In the genomic region with DNA sequence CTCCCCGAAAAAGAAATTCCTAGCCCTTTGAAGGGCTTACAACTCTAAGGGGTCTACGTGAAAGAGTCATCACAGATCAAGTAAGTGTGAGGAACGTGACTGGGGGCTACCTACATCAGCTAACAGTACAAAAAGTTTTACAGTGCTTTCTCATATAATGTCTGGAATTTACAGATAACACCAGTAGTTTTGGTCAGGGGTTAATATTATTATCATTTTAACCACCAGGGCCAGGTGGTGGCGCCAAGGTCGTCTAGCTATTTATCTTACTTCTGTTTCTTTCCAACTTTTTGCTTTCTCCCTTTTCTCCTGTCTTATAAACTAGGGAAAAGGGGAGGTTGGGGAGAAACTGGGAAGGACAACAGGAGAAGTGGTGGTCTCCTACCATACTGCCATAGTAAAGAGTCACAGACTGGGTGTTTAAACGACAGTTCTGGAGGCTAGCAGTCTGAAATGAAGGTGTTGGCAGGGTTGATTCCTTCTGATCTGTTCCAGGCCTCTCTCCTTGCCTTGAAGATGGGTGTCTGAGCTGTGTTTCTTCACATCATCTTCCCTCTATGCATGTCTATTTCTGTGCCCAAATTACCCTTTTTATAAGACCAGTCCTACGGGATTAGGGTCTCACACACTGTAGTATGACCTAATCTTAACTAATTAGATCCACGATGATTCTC, we compare ENCODE assay signal across 7 cellular contexts.
DNase-seq lines count a peak whose midpoint lies in the region; ATAC-seq, FAIRE-seq and TF ChIP-seq lines count a peak whose summit lies in the region.
"Not testable (repeated sequence)": the region's sequence is repeated elsewhere in the genome, so short reads cannot be mapped to it uniquely, and the experiment has no call there.

No MANE protein-coding gene starts in this region.

- TF ChIP-seq EP300 in A549 (IDR thresholded peaks at IDR 0.05), result not testable (repeated sequence)

- TF ChIP-seq CTCF in A549 (IDR thresholded peaks at IDR 0.05) (peak; percentile 26; the same call in 2 of the 3 replicates), Loucy (conservative IDR thresholded peaks at IDR 0.05; ENCODE audit: low read length) (peak; percentile 25; the same call in 1 of the 2 replicates), body of pancreas (IDR thresholded peaks at IDR 0.05) (peak in 3 of 7 experiments; percentile 10 to 26 (median 21))
- not testable (repeated sequence) for TF ChIP-seq CTCF in parathyroid adenoma (IDR thresholded peaks at IDR 0.05)

- H2AFZ ChIP-seq in Loucy (ENCODE audit: low read length), result not testable (repeated sequence)
- peak overlapping the region; percentile 59 for H2AFZ ChIP-seq in parathyroid adenoma

- not testable (repeated sequence) for H3K9me3 ChIP-seq in A549; Loucy (ENCODE audit: insufficient read depth, low read depth, low read length); body of pancreas; parathyroid adenoma (ENCODE audit: control insufficient read depth, low read length)

- not testable (repeated sequence) for H3K27me3 ChIP-seq in Loucy (ENCODE audit: insufficient read depth, low read length, poor library complexity, severe bottlenecking); body of pancreas; parathyroid adenoma (ENCODE audit: control insufficient read depth, insufficient read depth, low read length)

- ATAC-seq in A549, result not testable (repeated sequence)
- ATAC-seq in body of pancreas, result peak; percentile 28

- not testable (repeated sequence) for TF ChIP-seq POLR2A in A549 (IDR thresholded peaks at IDR 0.05; ENCODE audit: low read length); body of pancreas (IDR thresholded peaks at IDR 0.05); erythroblast (IDR thresholded peaks at IDR 0.05; ENCODE audit: low read length)

- H3K27ac ChIP-seq in A549, result not testable (repeated sequence)
- H3K27ac ChIP-seq in body of pancreas (peak overlapping the region in 3 of 4 donors; percentile 77 to 98 (median 82)), parathyroid adenoma (peak overlapping the region; percentile 2)

- not testable (repeated sequence) for H3K4me2 ChIP-seq in A549; Loucy (ENCODE audit: low read depth, low read length, poor library complexity, severe bottlenecking); parathyroid adenoma (ENCODE audit: low read length)

- H3K79me2 ChIP-seq in Loucy (ENCODE audit: insufficient read depth, low read length); parathyroid adenoma: not testable (repeated sequence)

- not testable (repeated sequence) for FAIRE-seq in A549 (lab: Jason Lieb, UNC)

- H3K9me2 ChIP-seq in Loucy (replicated peaks; ENCODE audit: low read depth, low read length), result not testable (repeated sequence)

- DNase-seq in A549 (ENCODE audit: low read depth in 1 of 2, low spot score in 1 of 2); body of pancreas: not testable (repeated sequence)
- DNase-seq in OCI-M1 (lab: John Stamatoyannopoulos, UW) (peak; percentile 47), SK-N-DZ (ENCODE audit: low spot score) (peak; percentile 50), erythroblast (lab: John Stamatoyannopoulos, UW) (peak; percentile 39 to 66)

- not testable (repeated sequence) for H4K20me1 ChIP-seq in Loucy (ENCODE audit: insufficient read depth, low read length, poor library complexity, severe bottlenecking)

- not testable (repeated sequence) for TF ChIP-seq RAD21 in A549 (conservative IDR thresholded peaks at IDR 0.05 in 1 of 2, IDR thresholded peaks at IDR 0.05 in 1 of 2)

- H3K9ac ChIP-seq in Loucy (ENCODE audit: low read depth, low read length, poor library complexity, severe bottlenecking); parathyroid adenoma: not testable (repeated sequence)

- H3K4me1 ChIP-seq in A549; Loucy (ENCODE audit: insufficient read depth, low read length, poor library complexity, severe bottlenecking): not testable (repeated sequence)
- H3K4me1 ChIP-seq in body of pancreas (peaks cover 97% of the 10 kb centered on the region), parathyroid adenoma (peaks cover 34% of the 10 kb centered on the region)

- not testable (repeated sequence) for H3F3A ChIP-seq in Loucy (ENCODE audit: low read depth)

- POLR2A ChIA-PET in A549 (lab: Yijun Ruan, JAX), result not testable (repeated sequence)

- CTCF ChIA-PET in A549 (lab: Yijun Ruan, JAX), result interaction anchor here (1.5 to 18.0 kb wide), 3 partner anchors 5 to 94 kb away, joined by 5 to 338 read pairs (median 338); no protein-coding TSS in a partner anchor

- H3K36me3 ChIP-seq in Loucy (ENCODE audit: insufficient read depth, low read length); body of pancreas (replicated peaks in 1 of 2; ENCODE audit: insufficient read depth in 1 of 2, low read depth in 2 of 2); parathyroid adenoma (ENCODE audit: control insufficient read depth, insufficient read depth, low read length): not testable (repeated sequence)

- intact Hi-C loops in body of pancreas (cut with DNase I), result not testable (repeated sequence)

- WGBS in A549 (ENCODE audit: missing lambda C conversion rate), result 46% methylated on average over 8 of the region's 8 CpGs
- WGBS in body of pancreas, 2 donors, result 26% methylated on average over 8 of the region's 8 CpGs

- not testable (repeated sequence) for H3K4me3 ChIP-seq in A549; Loucy (ENCODE audit: low read length, poor library complexity, severe bottlenecking); body of pancreas; parathyroid adenoma (ENCODE audit: low read depth, low read length)

TF ChIP-seq in A549, 52 proteins besides CTCF, POLR2A, EP300 and RAD21:
- 0 out of 3 replicates have a peak, but pooled peaks have one; percentile 8 for TF ChIP-seq SMC3 (IDR thresholded peaks at IDR 0.05)
